In genomic region chr1:242477944-242478343, GRCh38 we compare ENCODE assay signal across 21 cellular contexts. TPM values are rescaled to one million over a fixed set of nuclear protein-coding genes. Genes with fewer than 3 reads are reported as not detected.
DNase-seq lines count a peak whose midpoint lies in the region; ATAC-seq, FAIRE-seq and TF ChIP-seq lines count a peak whose summit lies in the region.
"Had no signal": no experiment of that assay in that cellular context is flagged by ENCODE, and none has a peak within 500 bp of the region (broad histone marks: within the 10 kb centered on the region; RNA-seq: fewer than 3 reads in every experiment).

No MANE protein-coding gene starts in this region.

- FAIRE-seq in K562 (lab: Jason Lieb, UNC), result no peak
- FAIRE-seq in urothelium cell line (lab: Jason Lieb, UNC), result no peak
- FAIRE-seq: astrocyte, G401.6, TTC549 had no signal

- no peak overlapping the region for H3K4me3 ChIP-seq in K562
- H3K4me3 ChIP-seq: esophagus muscularis mucosa, vagina had no signal

- no peak overlapping the region for H2AFZ ChIP-seq in K562 (ENCODE audit: low read depth, low read length)

- H3K9me3 ChIP-seq in K562 (replicated peaks; ENCODE audit: control insufficient read depth, insufficient read depth, low read depth, low read length), result no peaks in the 10 kb centered on the region
- H3K9me3 ChIP-seq: vagina had no signal

- 0% methylated on average over 3 of the region's 3 CpGs for WGBS in K562 (ENCODE audit: insufficient coverage, low coverage, missing lambda C conversion rate)

- BruUV-seq in K562 (replicated peaks; lab: Mats Ljungman, UMichigan), result no TSS peak

- TF ChIP-seq EP300 in K562 (IDR thresholded peaks at IDR 0.05; ENCODE audit: low read length), result no peak

- H3K9me1 ChIP-seq in K562 (ENCODE audit: control insufficient read depth, insufficient read depth, low read length), result no peaks in the 10 kb centered on the region

- H3K27me3 ChIP-seq in K562 (ENCODE audit: control insufficient read depth in 2 of 2, insufficient read depth in 2 of 2, low read length in 2 of 2) (no peaks in the 10 kb centered on the region), foreskin keratinocyte (no peaks in the 10 kb centered on the region)
- H3K27me3 ChIP-seq: vagina had no signal

- intact Hi-C loops in K562 (cut with micrococcal nuclease), result no loop called here

- H3K27ac ChIP-seq in K562 (ENCODE audit: extremely low read depth, low read depth, low read length) (no peak overlapping the region), foreskin keratinocyte (no peak overlapping the region)
- H3K27ac ChIP-seq: C4-2B, esophagus muscularis mucosa, RWPE1, vagina had no signal

- no peaks in the 10 kb centered on the region for H3K36me3 ChIP-seq in K562 (ENCODE audit: control insufficient read depth, insufficient read depth, low read length)
- H3K36me3 ChIP-seq: esophagus muscularis mucosa, vagina had no signal

- no peaks in the 10 kb centered on the region for H3K79me2 ChIP-seq in K562 (ENCODE audit: control insufficient read depth, insufficient read depth, low read length)

- POLR2A ChIA-PET in K562 (lab: Yijun Ruan, JAX), result interaction anchor here (0.6 to 0.7 kb wide), 2 partner anchors 25 to 383 kb away, joined by 3 read pairs; no protein-coding TSS in a partner anchor

- CTCF ChIA-PET in K562 (lab: Yijun Ruan, JAX; ENCODE audit: low intra/inter-chr PET ratio), result no interaction called here

- H3K4me1 ChIP-seq in K562 (replicated peaks in 1 of 2; ENCODE audit: control insufficient read depth in 2 of 2, insufficient read depth in 2 of 2, low read length in 2 of 2) (no peaks in the 10 kb centered on the region), foreskin keratinocyte (no peaks in the 10 kb centered on the region)
- H3K4me1 ChIP-seq: esophagus muscularis mucosa, vagina had no signal

- DNase-seq in COR-L47 (lab: John Stamatoyannopoulos, UW) (peak; percentile 82), NCI-H1105 treated with DMSO at 0.1 percent for 48 hours (lab: John Stamatoyannopoulos, UW) (peak; percentile 65), NCI-H510A (lab: John Stamatoyannopoulos, UW) (peak; percentile 16), K562 (ENCODE audit: extremely low read depth in 1 of 4, low spot score in 3 of 4) (no peak), hypothalamus (lab: John Stamatoyannopoulos, UW) (no peak), urothelium cell line (ENCODE audit: low spot score) (no peak), foreskin keratinocyte (no peak)
- DNase-seq: effector CD8-positive, alpha-beta T cell; naive thymus-derived CD8-positive, alpha-beta T cell; right cardiac atrium had no signal

- no peak overlapping the region for H3K9ac ChIP-seq in K562 (ENCODE audit: insufficient read depth in 1 of 2, low read depth in 2 of 2, low read length in 2 of 2)

- TF ChIP-seq RAD21 in K562 (CRISPR knock-in tag; conservative IDR thresholded peaks at IDR 0.05 in 1 of 2, IDR thresholded peaks at IDR 0.05 in 1 of 2), result no peak

- ATAC-seq in K562 (no peak), foreskin keratinocyte (no peak), HG02973 (IDR thresholded peaks at IDR 0.05; ENCODE audit: unreplicated experiment) (no peak)
- ATAC-seq: activated naive CD4-positive, alpha-beta T cell treated with anti-CD3 and anti-CD28 coated beads, Interleukin-2, amount 50 U/mL, for 72 hours; naive thymus-derived CD8-positive, alpha-beta T cell; right cardiac atrium had no signal

- H4K20me1 ChIP-seq in K562 (replicated peaks; ENCODE audit: control insufficient read depth, insufficient read depth, low read length), result no peaks in the 10 kb centered on the region

- H3K4me2 ChIP-seq in K562 (ENCODE audit: insufficient read depth, low read length), result no peak overlapping the region

- TF ChIP-seq POLR2A in K562 (conservative IDR thresholded peaks at IDR 0.05), result no peak

- in situ Hi-C loops in K562 (cut with MboI), result no loop called here

- TF ChIP-seq CTCF in K562 (IDR thresholded peaks at IDR 0.05 in 2 of 3, conservative IDR thresholded peaks at IDR 0.05 in 1 of 3; ENCODE audit: insufficient read depth in 2 of 3, low read depth in 1 of 3, low read length in 3 of 3), result no peak
- no peak for TF ChIP-seq CTCF in foreskin keratinocyte (conservative IDR thresholded peaks at IDR 0.05)

TF ChIP-seq in K562, 482 proteins besides CTCF, POLR2A, EP300 and RAD21:
- TF ChIP-seq NFIC (IDR thresholded peaks at IDR 0.05), result peak; percentile 51; the same call in 1 of the 2 replicates
- TF ChIP-seq U2AF1 (optimal IDR thresholded peaks at IDR 0.05; ENCODE audit: low read depth, low read length), result no peak

RNA-seq across cellular contexts. Expression of gene PLD5, which starts 46.6 kb away (rescaled TPM):
- total RNA-seq in K562 (2011; cell fraction: chromatin; rRNA removed; ENCODE audit: low replicate concordance), result not detected in 2 replicates
- not detected in 2 replicates for total RNA-seq in K562 (2011; cell fraction: nucleolus; rRNA removed)
- total RNA-seq in K562 (2011; cell fraction: nucleoplasm; rRNA removed), result not detected in 2 replicates
- total RNA-seq in K562 (2014; rRNA removed), result not detected in 2 replicates
- not detected in 2 replicates for total RNA-seq in K562 (2014; rRNA removed; fragmentation: Illumina TruSeq; extraction: Trizol)
- not detected in 2 replicates for total RNA-seq in K562 (2015; rRNA removed; fragmentation: Illumina TruSeq; extraction: Trizol)
- not detected in 2 replicates for total RNA-seq in K562 (2021)
- not detected in 2 replicates for polyA plus RNA-seq in K562 (2011; rRNA removed)
- not detected in 2 replicates for polyA plus RNA-seq in K562 (2011; cell fraction: cytosol; rRNA removed)
- polyA plus RNA-seq in K562 (2011; cell fraction: nucleus; rRNA removed), result not detected in 2 replicates
- not detected in 2 replicates for polyA plus RNA-seq in K562 (2012)
- not detected in 2 replicates for polyA plus RNA-seq in K562 (2014; fragmentation: Illumina TruSeq; extraction: Trizol)
- polyA plus RNA-seq in K562 (2014; fragmentation: Nextera tagmentation; extraction: Ambion mirVana), result not detected
- not detected in 2 replicates for polyA plus RNA-seq in K562 (2014; rRNA removed)
- polyA minus RNA-seq in K562 (2011; rRNA and poly(A)+ RNA removed), result not detected in 2 replicates
- not detected in 2 replicates for polyA minus RNA-seq in K562 (2011; cell fraction: cytosol; rRNA and poly(A)+ RNA removed)
- polyA minus RNA-seq in K562 (2011; cell fraction: nucleus; rRNA and poly(A)+ RNA removed), result not detected in 2 replicates
- 7.3 and 8.0 TPM in 2 replicates for total RNA-seq in foreskin keratinocyte
- 4.2 and 5.0 TPM in 2 replicates for polyA plus RNA-seq in foreskin keratinocyte
- total RNA-seq: activated naive CD4-positive, alpha-beta T cell treated with anti-CD3 and anti-CD28 coated beads, Interleukin-2, amount 50 U/mL, for 72 hours; activated T-helper 1 cell treated with anti-CD3 and anti-CD28 coated beads, Interleukin-12 subunit alpha, Interleukin-12 subunit beta, Interleukin-2, Interleukin-4 antibody, amounts not matched to agents 30 ng/mL and 10 ng/mL and 1 ng/mL, durations not matched to agents 14 hours and 24 hours and 36 hours; osteoblast had no signal
- polyA plus RNA-seq: naive thymus-derived CD8-positive, alpha-beta T cell had no signal

Comparison
In these comparisons a context has a peak if more than half of its experiments do, and no peak if none do; other contexts are left out.
1. DNase-seq: peak in COR-L47 (single experiment), NCI-H1105 treated with DMSO at 0.1 percent for 48 hours (single experiment) and NCI-H510A (single experiment); none in K562 (0 of 4), hypothalamus (0 of 51), urothelium cell line (single experiment) and foreskin keratinocyte (0 of 2).